In genomic region chr2:41709702-41710599, GRCh38 we compare ENCODE assay signal across 14 cellular contexts.
DNase-seq lines count a peak whose midpoint lies in the region; ATAC-seq lines count a peak whose summit lies in the region.
"Had no signal": no experiment of that assay in that cellular context is flagged by ENCODE, and none has a peak within 500 bp of the region (broad histone marks: within the 10 kb centered on the region; RNA-seq: fewer than 3 reads in every experiment).

No MANE protein-coding gene starts in this region.

- peak; percentile 21 for DNase-seq in DMS153 (lab: John Stamatoyannopoulos, UW)
- DNase-seq in DMS153 treated with DMSO at 0.1 percent for 48 hours (lab: John Stamatoyannopoulos, UW; ENCODE audit: unreplicated experiment) = no peak
- DNase-seq in NCI-H510A treated with DMSO at 0.1 percent for 48 hours (lab: John Stamatoyannopoulos, UW) = peak; percentile 45
- peak; percentile 72 for DNase-seq in kidney tubule cell (ENCODE audit: low spot score)
- DNase-seq in NCI-H2107 treated with DMSO at 0.1 percent for 48 hours (lab: John Stamatoyannopoulos, UW; ENCODE audit: unreplicated experiment) = no peak
- DNase-seq in glomerular visceral epithelial cell (ENCODE audit: extremely low spot score) = no peak
- DNase-seq in CD1c-positive myeloid dendritic cell (ENCODE audit: extremely low spot score) = no peak
- DNase-seq: anterior cingulate cortex, dermis blood vessel endothelial cell, NCI-H2029 treated with DMSO at 0.1 percent for 48 hours, thyroid gland had no signal

- peak; percentile 64 for ATAC-seq in GM21786 (IDR thresholded peaks at IDR 0.05; ENCODE audit: unreplicated experiment)
- ATAC-seq: HCT116, WTC11 had no signal

Comparison
In these comparisons a context has a peak if more than half of its experiments do, and no peak if none do; other contexts are left out.
1. DNase-seq: peak in DMS153 (single experiment), NCI-H510A treated with DMSO at 0.1 percent for 48 hours (single experiment) and kidney tubule cell (single experiment); none in DMS153 treated with DMSO at 0.1 percent for 48 hours (single experiment), NCI-H2107 treated with DMSO at 0.1 percent for 48 hours (single experiment), glomerular visceral epithelial cell (single experiment) and CD1c-positive myeloid dendritic cell (single experiment).